Comparison of ENCODE assay signal across 11 cellular contexts in genomic region chr1:82565146-82565545, GRCh38.
DNase-seq lines count a peak whose midpoint lies in the region; ATAC-seq and TF ChIP-seq lines count a peak whose summit lies in the region.
"Had no signal": no experiment of that assay in that cellular context is flagged by ENCODE, and none has a peak within 500 bp of the region (broad histone marks: within the 10 kb centered on the region; RNA-seq: fewer than 3 reads in every experiment).

No MANE protein-coding gene starts in this region.

- DNase-seq in AG09319 (ENCODE audit: extremely low read depth, low read depth) (peak; percentile 28), NCI-H460 (ENCODE audit: extremely low read depth, low read depth) (peak; percentile 23), epithelial cell of esophagus (ENCODE audit: low read depth) (peak; percentile 83), mesendoderm (peak; percentile 87), lower lobe of right lung (no peak)
- no peak for DNase-seq in activated naive CD4-positive, alpha-beta T cell treated with Interleukin-2 at 50 U/mL for 16 hours
- DNase-seq: glutamatergic neuron; stimulated activated CD4-positive, alpha-beta T cell treated with anti-CD3 and anti-CD28 coated beads, Interleukin-1b, Interleukin-23, amount 100 ng/mL, for 48 hours had no signal

- H3K4me1 ChIP-seq in mesendoderm (ENCODE audit: control insufficient read depth, low read depth, low read length), result no peaks in the 10 kb centered on the region
- H3K4me1 ChIP-seq in lower lobe of right lung, result no peaks in the 10 kb centered on the region

- no CpG with 5 or more reads among the region's 3 CpGs for WGBS in mesendoderm (ENCODE audit: extremely low coverage, insufficient coverage, low lambda C conversion rate)

- H3K4ac ChIP-seq in mesendoderm (ENCODE audit: low read depth, low read length), result no peak overlapping the region

- H3K23ac ChIP-seq in mesendoderm (ENCODE audit: low read length), result no peak overlapping the region

- H3K79me1 ChIP-seq in mesendoderm (ENCODE audit: low read length), result no peaks in the 10 kb centered on the region

- no peak overlapping the region for H3K4me3 ChIP-seq in epithelial cell of esophagus (ENCODE audit: low read length)
- no peak overlapping the region for H3K4me3 ChIP-seq in mesendoderm (ENCODE audit: low read length)
- no peak overlapping the region for H3K4me3 ChIP-seq in lower lobe of right lung

- TF ChIP-seq CTCF in AG09319 (IDR thresholded peaks at IDR 0.05; ENCODE audit: low read depth, low read length) (peak; percentile 40), epithelial cell of esophagus (IDR thresholded peaks at IDR 0.05; ENCODE audit: insufficient read depth, low read depth, low read length, missing control alignments) (peak; percentile 40), lower lobe of right lung (IDR thresholded peaks at IDR 0.05) (no peak)

- no peaks in the 10 kb centered on the region for H3K36me3 ChIP-seq in mesendoderm (ENCODE audit: control insufficient read depth, insufficient read depth, low read length)
- H3K36me3 ChIP-seq in lower lobe of right lung, result no peaks in the 10 kb centered on the region

- no peaks in the 10 kb centered on the region for H3K79me2 ChIP-seq in mesendoderm (ENCODE audit: control insufficient read depth, insufficient read depth, low read length)

- H3K9me3 ChIP-seq in lower lobe of right lung, result no peaks in the 10 kb centered on the region

- no peak overlapping the region for H3K18ac ChIP-seq in mesendoderm (ENCODE audit: low read length)

- no peak overlapping the region for H2BK15ac ChIP-seq in mesendoderm (replicated peaks; ENCODE audit: low read depth)

- no peak overlapping the region for H3K56ac ChIP-seq in mesendoderm (ENCODE audit: low read length)

- H2AK5ac ChIP-seq in mesendoderm (ENCODE audit: low read length), result no peak overlapping the region

- H3K27me3 ChIP-seq in mesendoderm (ENCODE audit: insufficient read depth, low read length, poor library complexity) (no peaks in the 10 kb centered on the region), lower lobe of right lung (ENCODE audit: low read depth) (no peaks in the 10 kb centered on the region)

- intact Hi-C loops in lower lobe of right lung (cut with DNase I), result no loop called here

- H4K8ac ChIP-seq in mesendoderm (ENCODE audit: low read depth, low read length), result no peak overlapping the region

- H3K27ac ChIP-seq in mesendoderm (ENCODE audit: low read depth, low read length) (no peak overlapping the region), lower lobe of right lung (no peak overlapping the region)
- H3K27ac ChIP-seq: HL-60 had no signal

- H2BK120ac ChIP-seq in mesendoderm (ENCODE audit: low read depth, low read length), result no peak overlapping the region

- no peak overlapping the region for H4K5ac ChIP-seq in mesendoderm (ENCODE audit: low read length)

- no peak overlapping the region for H3K4me2 ChIP-seq in mesendoderm (ENCODE audit: low read length)

- no peak overlapping the region for H3K9ac ChIP-seq in mesendoderm (ENCODE audit: low read length)

- ATAC-seq in lower lobe of right lung, result no peak
- ATAC-seq in activated CD4-positive, CD25-positive, alpha-beta regulatory T cell treated with anti-CD3 and anti-CD28 coated beads, Interleukin-2, amount 50 U/mL, for 24 hours, result no peak
- no peak for ATAC-seq in HG02885 (IDR thresholded peaks at IDR 0.05; ENCODE audit: poor library complexity, unreplicated experiment)

- H2BK5ac ChIP-seq in mesendoderm (ENCODE audit: low read length), result no peak overlapping the region

Comparison
In these comparisons a context has a peak if more than half of its experiments do, and no peak if none do; other contexts are left out.
1. DNase-seq: peak in AG09319 (single experiment), NCI-H460 (single experiment), epithelial cell of esophagus (single experiment) and mesendoderm (single experiment); none in lower lobe of right lung (single experiment) and activated naive CD4-positive, alpha-beta T cell treated with Interleukin-2 at 50 U/mL for 16 hours (single experiment).